12 cellular contexts compared by ENCODE assay signal in the genomic region with DNA sequence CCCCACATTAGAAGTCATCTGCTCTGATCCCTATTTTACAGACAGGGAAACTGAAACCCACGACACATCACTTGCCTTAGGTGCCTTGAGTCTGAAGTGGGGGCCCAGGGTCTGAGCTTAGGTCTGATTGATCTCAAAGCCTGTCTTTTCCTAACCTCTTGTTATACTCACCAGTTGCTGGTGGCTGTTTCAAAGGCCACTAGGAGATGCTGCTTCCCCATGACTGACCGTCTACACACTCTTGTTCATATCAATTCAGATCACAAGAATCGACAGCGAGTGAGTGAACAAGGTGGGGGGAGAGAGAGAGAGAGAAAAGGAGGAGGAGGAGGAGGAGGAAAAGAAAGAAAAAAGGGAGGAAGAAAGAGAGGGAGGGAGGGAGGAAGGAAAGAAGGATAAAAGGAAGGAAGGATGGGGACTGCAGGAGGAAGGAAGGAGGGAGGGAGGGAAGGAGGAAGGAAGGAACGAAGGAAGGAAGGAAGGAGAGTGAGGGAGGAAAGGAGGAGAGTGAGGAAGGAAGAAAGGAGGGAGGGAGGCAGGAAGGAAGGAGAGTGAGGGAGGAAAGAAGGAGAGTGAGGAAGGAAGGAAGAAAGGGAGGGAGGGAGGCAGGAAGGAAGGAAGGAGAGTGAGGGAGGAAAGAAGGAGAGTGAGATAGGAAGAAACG. TPM values are rescaled to one million over a fixed set of nuclear protein-coding genes. Genes with fewer than 3 reads are reported as not detected.
DNase-seq lines count a peak whose midpoint lies in the region; ATAC-seq, FAIRE-seq and TF ChIP-seq lines count a peak whose summit lies in the region.
"Had no signal": no experiment of that assay in that cellular context is flagged by ENCODE, and none has a peak within 500 bp of the region (broad histone marks: within the 10 kb centered on the region; RNA-seq: fewer than 3 reads in every experiment).

No MANE protein-coding gene starts in this region.

- H3K27ac Mint-ChIP-seq in activated naive CD8-positive, alpha-beta T cell treated with anti-CD3 and anti-CD28 coated beads, Interleukin-2, amount 50 U/mL, for 24 hours: no peak overlapping the region
- H3K27ac Mint-ChIP-seq in activated naive CD8-positive, alpha-beta T cell treated with anti-CD3 and anti-CD28 coated beads for 36 hours: no peak overlapping the region
- no peak overlapping the region for H3K27ac Mint-ChIP-seq in MCF 10A (ENCODE audit: low read depth, unreplicated experiment)
- H3K27ac Mint-ChIP-seq in stimulated activated effector memory CD8-positive, alpha-beta T cell treated with anti-CD3 and anti-CD28 coated beads, Interleukin-12 subunit alpha, Interleukin-12 subunit beta, amount 100 ng/mL, for 72 hours: peak overlapping the region; percentile 33

- POLR2A ChIA-PET in MCF 10A (lab: Yijun Ruan, JAX): interaction anchor here (0.6 kb wide), 1 partner anchor 254 kb away, joined by 3 read pairs; no protein-coding TSS in a partner anchor

- no peak overlapping the region for H3K4me3 ChIP-seq in dorsolateral prefrontal cortex

- no peaks in the 10 kb centered on the region for H3K9me3 Mint-ChIP-seq in activated naive CD8-positive, alpha-beta T cell treated with anti-CD3 and anti-CD28 coated beads, Interleukin-2, amount 50 U/mL, for 24 hours
- H3K9me3 Mint-ChIP-seq in activated naive CD8-positive, alpha-beta T cell treated with anti-CD3 and anti-CD28 coated beads for 36 hours: no peaks in the 10 kb centered on the region
- H3K9me3 Mint-ChIP-seq in MCF 10A (ENCODE audit: unreplicated experiment): peaks cover 7% of the 10 kb centered on the region
- H3K9me3 Mint-ChIP-seq in stimulated activated effector memory CD8-positive, alpha-beta T cell treated with anti-CD3 and anti-CD28 coated beads, Interleukin-12 subunit alpha, Interleukin-12 subunit beta, amount 100 ng/mL, for 72 hours: no peaks in the 10 kb centered on the region

- H3K36me3 Mint-ChIP-seq in activated naive CD8-positive, alpha-beta T cell treated with anti-CD3 and anti-CD28 coated beads, Interleukin-2, amount 50 U/mL, for 24 hours (ENCODE audit: low read depth): no peaks in the 10 kb centered on the region
- no peaks in the 10 kb centered on the region for H3K36me3 Mint-ChIP-seq in activated naive CD8-positive, alpha-beta T cell treated with anti-CD3 and anti-CD28 coated beads for 36 hours
- H3K36me3 Mint-ChIP-seq in MCF 10A (ENCODE audit: insufficient read depth, unreplicated experiment): no peaks in the 10 kb centered on the region
- no peaks in the 10 kb centered on the region for H3K36me3 Mint-ChIP-seq in stimulated activated effector memory CD8-positive, alpha-beta T cell treated with anti-CD3 and anti-CD28 coated beads, Interleukin-12 subunit alpha, Interleukin-12 subunit beta, amount 100 ng/mL, for 72 hours

- H3K4me3 Mint-ChIP-seq in activated naive CD8-positive, alpha-beta T cell treated with anti-CD3 and anti-CD28 coated beads, Interleukin-2, amount 50 U/mL, for 24 hours: no peak overlapping the region
- no peak overlapping the region for H3K4me3 Mint-ChIP-seq in activated naive CD8-positive, alpha-beta T cell treated with anti-CD3 and anti-CD28 coated beads for 36 hours
- no peak overlapping the region for H3K4me3 Mint-ChIP-seq in MCF 10A (ENCODE audit: unreplicated experiment)
- no peak overlapping the region for H3K4me3 Mint-ChIP-seq in stimulated activated effector memory CD8-positive, alpha-beta T cell treated with anti-CD3 and anti-CD28 coated beads, Interleukin-12 subunit alpha, Interleukin-12 subunit beta, amount 100 ng/mL, for 72 hours

- CTCF ChIA-PET in MCF 10A (lab: Yijun Ruan, JAX): interaction anchor here (0.8 to 1.7 kb wide), 5 partner anchors 57 to 298 kb away, joined by 3 to 9 read pairs (median 4); no protein-coding TSS in a partner anchor

- ATAC-seq in activated naive CD8-positive, alpha-beta T cell treated with anti-CD3 and anti-CD28 coated beads, Interleukin-2, amount 50 U/mL, for 24 hours: peak; percentile 30
- ATAC-seq in stimulated activated effector memory CD8-positive, alpha-beta T cell treated with anti-CD3 and anti-CD28 coated beads, Interleukin-12 subunit alpha, Interleukin-12 subunit beta, amount 100 ng/mL, for 72 hours: peak; percentile 44
- ATAC-seq: stimulated activated naive CD8-positive, alpha-beta T cell treated with anti-CD3 and anti-CD28 coated beads, Interleukin-15, Interleukin-2, amounts not matched to agents 100 U/mL and 50 U/mL, for 24 hours had no signal

- no peak overlapping the region for H3K27ac ChIP-seq in dorsolateral prefrontal cortex

- no peak for FAIRE-seq in RCC 7860 (lab: Jason Lieb, UNC)

- H3K27me3 Mint-ChIP-seq in activated naive CD8-positive, alpha-beta T cell treated with anti-CD3 and anti-CD28 coated beads, Interleukin-2, amount 50 U/mL, for 24 hours: peaks cover 14% of the 10 kb centered on the region
- H3K27me3 Mint-ChIP-seq in activated naive CD8-positive, alpha-beta T cell treated with anti-CD3 and anti-CD28 coated beads for 36 hours: peaks cover 19% of the 10 kb centered on the region
- peaks cover 19% of the 10 kb centered on the region for H3K27me3 Mint-ChIP-seq in MCF 10A (ENCODE audit: insufficient read depth, unreplicated experiment)

- peaks cover 0 to 42% (median 10%) of the 10 kb centered on the region in 45 donors for H3K27me3 ChIP-seq in dorsolateral prefrontal cortex

- H3K4me1 Mint-ChIP-seq in activated naive CD8-positive, alpha-beta T cell treated with anti-CD3 and anti-CD28 coated beads, Interleukin-2, amount 50 U/mL, for 24 hours: peaks cover 7% of the 10 kb centered on the region
- H3K4me1 Mint-ChIP-seq in activated naive CD8-positive, alpha-beta T cell treated with anti-CD3 and anti-CD28 coated beads for 36 hours: peaks cover 10% of the 10 kb centered on the region
- no peaks in the 10 kb centered on the region for H3K4me1 Mint-ChIP-seq in MCF 10A (ENCODE audit: insufficient read depth, unreplicated experiment)
- peaks cover 26% of the 10 kb centered on the region for H3K4me1 Mint-ChIP-seq in stimulated activated effector memory CD8-positive, alpha-beta T cell treated with anti-CD3 and anti-CD28 coated beads, Interleukin-12 subunit alpha, Interleukin-12 subunit beta, amount 100 ng/mL, for 72 hours

- DNase-seq in activated naive CD8-positive, alpha-beta T cell treated with anti-CD3 and anti-CD28 coated beads, Interleukin-2, amount 50 U/mL, for 24 hours: peak; percentile 7
- no peak for DNase-seq in activated naive CD8-positive, alpha-beta T cell treated with anti-CD3 and anti-CD28 coated beads for 36 hours
- DNase-seq in RCC 7860 (ENCODE audit: low spot score): peak; percentile 23
- peak; percentile 20 for DNase-seq in MCF 10A (ENCODE audit: unreplicated experiment)
- no peak for DNase-seq in stimulated activated effector memory CD8-positive, alpha-beta T cell treated with anti-CD3 and anti-CD28 coated beads, Interleukin-12 subunit alpha, Interleukin-12 subunit beta, amount 100 ng/mL, for 72 hours (ENCODE audit: low spot score in 2 of 2)
- DNase-seq in putamen (ENCODE audit: low spot score): no peak
- DNase-seq in dorsolateral prefrontal cortex: no peak
- no peak for DNase-seq in cardiac septum (ENCODE audit: low spot score)
- DNase-seq: BE2C; IMR-90; kidney glomerular epithelial cell; stimulated activated naive CD8-positive, alpha-beta T cell treated with anti-CD3 and anti-CD28 coated beads, Interleukin-15, Interleukin-2, amounts not matched to agents 100 U/mL and 50 U/mL, for 24 hours had no signal

- intact Hi-C loops in MCF 10A (cut with micrococcal nuclease): no loop called here
- intact Hi-C loops in dorsolateral prefrontal cortex (cut with DNase I): no loop called here
- intact Hi-C loops in cardiac septum (cut with DNase I): loop anchor here (5.0 kb wide), 1 partner anchor 180 kb away; no protein-coding TSS in a partner anchor

- TF ChIP-seq CTCF in MCF 10A (IDR thresholded peaks at IDR 0.05; ENCODE audit: unreplicated experiment) (no peak), dorsolateral prefrontal cortex (IDR thresholded peaks at IDR 0.05 in 54 of 56, conservative IDR thresholded peaks at IDR 0.05 in 2 of 56; ENCODE audit: low read depth in 1 of 56, partially characterized antibody in 56 of 56) (no peak)

- no TSS peak for BruUV-seq in MCF 10A (replicated peaks; lab: Mats Ljungman, UMichigan)

RNA-seq across cellular contexts. Expression of a gene that starts 3.3 kb away (rescaled TPM):
- not detected for total RNA-seq in activated naive CD8-positive, alpha-beta T cell treated with anti-CD3 and anti-CD28 coated beads for 36 hours
- not detected in 2 replicates for total RNA-seq in MCF 10A (2022)
- total RNA-seq in dorsolateral prefrontal cortex: under 1 TPM in 65 of 120 experiments, not detected in 55; 0.09 to 0.42 (median 0.18) TPM
- total RNA-seq in cardiac septum: not detected
- total RNA-seq: IMR-90 had no signal

RNA-seq across cellular contexts. Expression of a gene that starts 24.7 kb away (rescaled TPM):
- not detected for total RNA-seq in activated naive CD8-positive, alpha-beta T cell treated with anti-CD3 and anti-CD28 coated beads for 36 hours
- total RNA-seq in MCF 10A (2022) (not detected in 2 replicates), dorsolateral prefrontal cortex (under 1 TPM in 48 of 120 experiments, not detected in 72; 0.06 to 0.79 (median 0.16) TPM), cardiac septum (not detected)
- total RNA-seq: IMR-90 had no signal

Comparison
In these comparisons a context has a peak if more than half of its experiments do, and no peak if none do; other contexts are left out.
1. DNase-seq: peak in activated naive CD8-positive, alpha-beta T cell treated with anti-CD3 and anti-CD28 coated beads, Interleukin-2, amount 50 U/mL, for 24 hours (single experiment), RCC 7860 (single experiment) and MCF 10A (single experiment); none in activated naive CD8-positive, alpha-beta T cell treated with anti-CD3 and anti-CD28 coated beads for 36 hours (single experiment), stimulated activated effector memory CD8-positive, alpha-beta T cell treated with anti-CD3 and anti-CD28 coated beads, Interleukin-12 subunit alpha, Interleukin-12 subunit beta, amount 100 ng/mL, for 72 hours (0 of 2), putamen (single experiment), dorsolateral prefrontal cortex (0 of 10) and cardiac septum (single experiment).